In genomic region chr3:138124689-138125420, GRCh38 we compare ENCODE assay signal across 12 cellular contexts. TPM values are rescaled to one million over a fixed set of nuclear protein-coding genes. Genes with fewer than 3 reads are reported as not detected.
DNase-seq lines count a peak whose midpoint lies in the region; ATAC-seq and TF ChIP-seq lines count a peak whose summit lies in the region.
"Had no signal": no experiment of that assay in that cellular context is flagged by ENCODE, and none has a peak within 500 bp of the region (broad histone marks: within the 10 kb centered on the region; RNA-seq: fewer than 3 reads in every experiment).

No MANE protein-coding gene starts in this region.

- H3K4me1 ChIP-seq in upper lobe of left lung = peaks cover 0 to 6% (median 0%) of the 10 kb centered on the region in 4 donors

- H3K27me3 ChIP-seq in upper lobe of left lung = no peaks in the 10 kb centered on the region
- H3K27me3 ChIP-seq: thyroid gland had no signal

- no peak overlapping the region for H3K4me3 ChIP-seq in upper lobe of left lung
- H3K4me3 ChIP-seq: thyroid gland had no signal

- H3K4me1 Mint-ChIP-seq in WTC11 = 0 out of 2 replicates have a peak, but pooled peaks cover 4% of the 10 kb centered on the region
- H3K4me1 Mint-ChIP-seq in activated CD8-positive, alpha-beta T cell treated with anti-CD3 and anti-CD28 coated beads for 36 hours (ENCODE audit: low read depth) = no peaks in the 10 kb centered on the region

- no peaks in the 10 kb centered on the region for H3K36me3 ChIP-seq in upper lobe of left lung
- H3K36me3 ChIP-seq: thyroid gland had no signal

- TF ChIP-seq EP300 in upper lobe of left lung (IDR thresholded peaks at IDR 0.05) = no peak

- no peak overlapping the region for H3K4me3 Mint-ChIP-seq in WTC11
- H3K4me3 Mint-ChIP-seq in activated CD8-positive, alpha-beta T cell treated with anti-CD3 and anti-CD28 coated beads for 36 hours = no peak overlapping the region

- DNase-seq in NOMO-1 (lab: John Stamatoyannopoulos, UW; ENCODE audit: unreplicated experiment in 2 of 2) = peak; percentile 13 to 38
- DNase-seq in NOMO-1 treated with DMSO at 0.1 percent for 48 hours (lab: John Stamatoyannopoulos, UW; ENCODE audit: unreplicated experiment) = no peak
- peak; percentile 35 for DNase-seq in WTC11 (ENCODE audit: low spot score)
- peak; percentile 25 for DNase-seq in iPS-NIHi11 (ENCODE audit: low spot score)
- DNase-seq in upper lobe of left lung = peak in 1 of 2 donors; percentile 7
- no peak for DNase-seq in sciatic nerve (ENCODE audit: low spot score)
- DNase-seq in activated CD8-positive, alpha-beta T cell treated with anti-CD3 and anti-CD28 coated beads for 36 hours = no peak
- DNase-seq in germinal center (ENCODE audit: low spot score) = no peak
- DNase-seq: ACHN, DMS53, NCI-H446 treated with DMSO at 0.1 percent for 48 hours, thyroid gland had no signal

- no peak overlapping the region for H3K27ac Mint-ChIP-seq in WTC11
- no peak overlapping the region for H3K27ac Mint-ChIP-seq in activated CD8-positive, alpha-beta T cell treated with anti-CD3 and anti-CD28 coated beads for 36 hours

- CTCF ChIA-PET in WTC11 (lab: Charles Lee) = interaction anchor here (0.9 kb wide), 1 partner anchor 65 kb away, joined by 3 read pairs; no protein-coding TSS in a partner anchor
- CTCF ChIA-PET in activated CD8-positive, alpha-beta T cell treated with anti-CD3 and anti-CD28 coated beads for 36 hours (lab: Charles Lee) = no interaction called here

- intact Hi-C loops in sciatic nerve (cut with DNase I) = no loop called here
- intact Hi-C loops in activated CD8-positive, alpha-beta T cell treated with anti-CD3 and anti-CD28 coated beads for 36 hours (cut with micrococcal nuclease) = no loop called here

- no peaks in the 10 kb centered on the region for H3K9me3 ChIP-seq in upper lobe of left lung
- H3K9me3 ChIP-seq: thyroid gland had no signal

- H3K9me3 Mint-ChIP-seq in WTC11 = peaks cover 19% of the 10 kb centered on the region
- peaks cover 1% of the 10 kb centered on the region for H3K9me3 Mint-ChIP-seq in activated CD8-positive, alpha-beta T cell treated with anti-CD3 and anti-CD28 coated beads for 36 hours

- no peak for TF ChIP-seq POLR2A in upper lobe of left lung (IDR thresholded peaks at IDR 0.05)

- peaks cover 7% of the 10 kb centered on the region for H3K36me3 Mint-ChIP-seq in WTC11
- H3K36me3 Mint-ChIP-seq in activated CD8-positive, alpha-beta T cell treated with anti-CD3 and anti-CD28 coated beads for 36 hours (ENCODE audit: low read depth) = no peaks in the 10 kb centered on the region

- 76 to 84% methylated on average over 5 to 10 of the region's 10 CpGs for WGBS in upper lobe of left lung, 2 donors

- ATAC-seq in WTC11 (no peak), upper lobe of left lung (ENCODE audit: low FRiP score in 2 of 2) (peak in 1 of 2 donors; percentile 74), sciatic nerve (no peak)
- no peak for ATAC-seq in activated CD8-positive, alpha-beta T cell treated with anti-CD3 and anti-CD28 coated beads for 36 hours

- peak overlapping the region in 3 of 4 donors; percentile 41 to 60 (median 44) for H3K27ac ChIP-seq in upper lobe of left lung
- H3K27ac ChIP-seq: thyroid gland had no signal

- POLR2A ChIA-PET in WTC11 (lab: Charles Lee) = interaction anchor here (0.6 kb wide), 1 partner anchor 42 kb away, joined by 4 read pairs; no protein-coding TSS in a partner anchor
- POLR2A ChIA-PET in activated CD8-positive, alpha-beta T cell treated with anti-CD3 and anti-CD28 coated beads for 36 hours (lab: Charles Lee) = interaction anchor here (0.6 kb wide), 1 partner anchor 51 kb away, joined by 3 read pairs; no protein-coding TSS in a partner anchor

- TF ChIP-seq CTCF in WTC11 (IDR thresholded peaks at IDR 0.05) (no peak), upper lobe of left lung (IDR thresholded peaks at IDR 0.05) (no peak)
- TF ChIP-seq CTCF in activated CD8-positive, alpha-beta T cell treated with anti-CD3 and anti-CD28 coated beads for 36 hours (IDR thresholded peaks at IDR 0.05) = no peak

- H3K27me3 Mint-ChIP-seq in WTC11 (ENCODE audit: low read depth) = no peaks in the 10 kb centered on the region
- peaks cover 8% of the 10 kb centered on the region for H3K27me3 Mint-ChIP-seq in activated CD8-positive, alpha-beta T cell treated with anti-CD3 and anti-CD28 coated beads for 36 hours

TF ChIP-seq in WTC11, 78 proteins besides CTCF, POLR2A, EP300 and RAD21 (continues in another document):
- no peak for TF ChIP-seq PREB (CRISPR knock-in tag; IDR thresholded peaks at IDR 0.05; ENCODE audit: borderline replicate concordance)
- TF ChIP-seq CREM (CRISPR knock-in tag; IDR thresholded peaks at IDR 0.05) = no peak
- TF ChIP-seq PRRX2 (CRISPR knock-in tag; IDR thresholded peaks at IDR 0.05) = no peak
- TF ChIP-seq SMAD3 (CRISPR knock-in tag; IDR thresholded peaks at IDR 0.05; ENCODE audit: borderline replicate concordance) = no peak
- TF ChIP-seq ZNF232 (CRISPR knock-in tag; IDR thresholded peaks at IDR 0.05) = no peak
- no peak for TF ChIP-seq ESRRA (CRISPR knock-in tag; IDR thresholded peaks at IDR 0.05; ENCODE audit: borderline replicate concordance)
- no peak for TF ChIP-seq JUN (CRISPR knock-in tag; IDR thresholded peaks at IDR 0.05)
- no peak for TF ChIP-seq E2F4 (CRISPR knock-in tag; IDR thresholded peaks at IDR 0.05; ENCODE audit: borderline replicate concordance, low read depth)
- no peak for TF ChIP-seq GABPB1 (CRISPR knock-in tag; IDR thresholded peaks at IDR 0.05)
- TF ChIP-seq, protein P1, sequence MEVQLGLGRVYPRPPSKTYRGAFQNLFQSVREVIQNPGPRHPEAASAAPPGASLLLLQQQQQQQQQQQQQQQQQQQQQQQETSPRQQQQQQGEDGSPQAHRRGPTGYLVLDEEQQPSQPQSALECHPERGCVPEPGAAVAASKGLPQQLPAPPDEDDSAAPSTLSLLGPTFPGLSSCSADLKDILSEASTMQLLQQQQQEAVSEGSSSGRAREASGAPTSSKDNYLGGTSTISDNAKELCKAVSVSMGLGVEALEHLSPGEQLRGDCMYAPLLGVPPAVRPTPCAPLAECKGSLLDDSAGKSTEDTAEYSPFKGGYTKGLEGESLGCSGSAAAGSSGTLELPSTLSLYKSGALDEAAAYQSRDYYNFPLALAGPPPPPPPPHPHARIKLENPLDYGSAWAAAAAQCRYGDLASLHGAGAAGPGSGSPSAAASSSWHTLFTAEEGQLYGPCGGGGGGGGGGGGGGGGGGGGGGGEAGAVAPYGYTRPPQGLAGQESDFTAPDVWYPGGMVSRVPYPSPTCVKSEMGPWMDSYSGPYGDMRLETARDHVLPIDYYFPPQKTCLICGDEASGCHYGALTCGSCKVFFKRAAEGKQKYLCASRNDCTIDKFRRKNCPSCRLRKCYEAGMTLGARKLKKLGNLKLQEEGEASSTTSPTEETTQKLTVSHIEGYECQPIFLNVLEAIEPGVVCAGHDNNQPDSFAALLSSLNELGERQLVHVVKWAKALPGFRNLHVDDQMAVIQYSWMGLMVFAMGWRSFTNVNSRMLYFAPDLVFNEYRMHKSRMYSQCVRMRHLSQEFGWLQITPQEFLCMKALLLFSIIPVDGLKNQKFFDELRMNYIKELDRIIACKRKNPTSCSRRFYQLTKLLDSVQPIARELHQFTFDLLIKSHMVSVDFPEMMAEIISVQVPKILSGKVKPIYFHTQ (CRISPR knock-in tag; IDR thresholded peaks at IDR 0.05) = no peak
- TF ChIP-seq NFATC4 (CRISPR knock-in tag; IDR thresholded peaks at IDR 0.05) = no peak
- TF ChIP-seq ATF6 (CRISPR knock-in tag; IDR thresholded peaks at IDR 0.05) = no peak

RNA-seq across cellular contexts. Expression of gene A4GNT, which starts 7.3 kb away (rescaled TPM):
- not detected in 3 replicates for total RNA-seq in WTC11 (2021)
- total RNA-seq in upper lobe of left lung = under 1 TPM in 2 of 6 donors, not detected in 4; 0.40 to 0.44 TPM
- total RNA-seq in sciatic nerve = not detected
- not detected for total RNA-seq in activated CD8-positive, alpha-beta T cell treated with anti-CD3 and anti-CD28 coated beads for 36 hours
- total RNA-seq: thyroid gland had no signal

RNA-seq across cellular contexts. Expression of gene DZIP1L, which starts 9.4 kb away (rescaled TPM):
- 11.2 to 15.3 TPM (median 11.2 TPM) in 3 replicates for total RNA-seq in WTC11 (2021)
- 10 to 100 TPM; 15.9 to 97.4 (median 24.5) TPM for total RNA-seq in upper lobe of left lung
- 37.5 TPM for total RNA-seq in sciatic nerve
- total RNA-seq in activated CD8-positive, alpha-beta T cell treated with anti-CD3 and anti-CD28 coated beads for 36 hours = not detected

RNA-seq across cellular contexts. Expression of gene DBR1, which starts 49.9 kb away (rescaled TPM):
- total RNA-seq in WTC11 (2021) (18.8 to 20.6 TPM (median 19.3 TPM) in 3 replicates), upper lobe of left lung (10 to 100 TPM in 5 of 6 donors, 1 to 10 TPM in 1; 3.7 to 20.6 (median 14.4) TPM), sciatic nerve (14.6 TPM)
- 10 to 100 TPM; 21.2 to 22.7 TPM for total RNA-seq in activated CD8-positive, alpha-beta T cell treated with anti-CD3 and anti-CD28 coated beads for 36 hours

Comparison
In these comparisons a context has a peak if more than half of its experiments do, and no peak if none do; other contexts are left out.
1. DNase-seq: peak in NOMO-1 (2 of 2), WTC11 (single experiment) and iPS-NIHi11 (single experiment); none in NOMO-1 treated with DMSO at 0.1 percent for 48 hours (single experiment), sciatic nerve (single experiment), activated CD8-positive, alpha-beta T cell treated with anti-CD3 and anti-CD28 coated beads for 36 hours (single experiment) and germinal center (single experiment).
2. RNA of gene DZIP1L, which starts 9.4 kb away (total RNA-seq): 37.5 TPM in sciatic nerve (single experiment), 15.9 to 97.4 TPM in upper lobe of left lung and 11.2 to 15.3 TPM in WTC11; not detected in activated CD8-positive, alpha-beta T cell treated with anti-CD3 and anti-CD28 coated beads for 36 hours; every median in the first group is over 10 times any median in the second.